In genomic region chr12:49537231-49537708, GRCh38 we compare ENCODE assay signal across 9 cellular contexts. TPM values are rescaled to one million over a fixed set of nuclear protein-coding genes. Genes with fewer than 3 reads are reported as not detected.
DNase-seq lines count a peak whose midpoint lies in the region; ATAC-seq, FAIRE-seq and TF ChIP-seq lines count a peak whose summit lies in the region.
"Had no signal": no experiment of that assay in that cellular context is flagged by ENCODE, and none has a peak within 500 bp of the region (broad histone marks: within the 10 kb centered on the region; RNA-seq: fewer than 3 reads in every experiment).

No MANE protein-coding gene starts in this region.

- DNase-seq in Calu3 (no peak), MM.1S (no peak), H1 (ENCODE audit: low read depth in 1 of 2, low spot score in 2 of 2) (no peak), middle frontal gyrus (ENCODE audit: extremely low spot score, low spot score) (no peak)
- DNase-seq: midbrain had no signal

- TF ChIP-seq RAD21 in H1 (IDR thresholded peaks at IDR 0.05 in 1 of 2, conservative IDR thresholded peaks at IDR 0.05 in 1 of 2; ENCODE audit: low read depth in 2 of 2, low read length in 2 of 2): no peak

- H2AFZ ChIP-seq in MM.1S (ENCODE audit: low read length) (no peak overlapping the region), H1 (ENCODE audit: low read length) (no peak overlapping the region)

- no peak overlapping the region for H3K4ac ChIP-seq in H1 (replicated peaks; ENCODE audit: insufficient read length, low read depth, low read length)

- no peak for TF ChIP-seq POLR2A in H1 (IDR thresholded peaks at IDR 0.05; ENCODE audit: control extremely low read depth in 1 of 2, low read depth in 2 of 2, low read length in 2 of 2)
- TF ChIP-seq POLR2A in gastroesophageal sphincter (IDR thresholded peaks at IDR 0.05): no peak

- H4K20me1 ChIP-seq in MM.1S (ENCODE audit: insufficient read depth, low read length) (no peaks in the 10 kb centered on the region), H1 (replicated peaks in 1 of 2; ENCODE audit: control insufficient read depth in 1 of 2, insufficient read depth in 2 of 2, low read length in 2 of 2) (peaks cover 2 to 9% of the 10 kb centered on the region in 2 experiments)

- 9% methylated on average over 5 of the region's 10 CpGs; no CpG with 5 or more reads in 1 of the 2 experiments for WGBS in H1 (ENCODE audit: extremely low coverage in 1 of 2, insufficient coverage in 1 of 2, insufficient read length in 1 of 2, insufficient replicate concordance in 2 of 2, low coverage in 1 of 2, low lambda C conversion rate in 2 of 2, missing lambda C conversion rate in 1 of 2), 2 experiments
- 11 to 57% methylated on average over 5 of the region's 10 CpGs for WGBS in gastroesophageal sphincter (ENCODE audit: low coverage in 1 of 2), 2 donors

- no peaks in the 10 kb centered on the region for H3K9me3 Mint-ChIP-seq in Calu3 (ENCODE audit: low read depth, unreplicated experiment)

- peak overlapping the region; percentile 39; the same call in 1 of the 2 replicates for H3K4me3 ChIP-seq in MM.1S (ENCODE audit: low read length)
- peak overlapping the region; percentile 29 to 56 (median 38); a peak in 7 of 8 replicates for H3K4me3 ChIP-seq in H1 (ENCODE audit: extremely low read depth in 1 of 4, insufficient read depth in 2 of 4, low read depth in 3 of 4, low read length in 4 of 4)
- H3K4me3 ChIP-seq in neutrophil (ENCODE audit: low read depth in 1 of 2, low read length in 1 of 2): peak overlapping the region; percentile 51 to 61
- H3K4me3 ChIP-seq in gastroesophageal sphincter: peak overlapping the region in 1 of 2 donors; percentile 56

- BruUV-seq in Calu3 (replicated peaks; lab: Mats Ljungman, UMichigan): no TSS peak

- H4K91ac ChIP-seq in H1 (replicated peaks; ENCODE audit: insufficient read length, low read length): no peak overlapping the region

- no peak overlapping the region for H3K56ac ChIP-seq in H1 (replicated peaks; ENCODE audit: insufficient read length, low read depth, low read length)

- no peaks in the 10 kb centered on the region for H3K4me1 ChIP-seq in MM.1S (ENCODE audit: low read length)
- H3K4me1 ChIP-seq in H1 (replicated peaks in 1 of 4; ENCODE audit: control insufficient read depth in 3 of 4, insufficient read depth in 4 of 4, low read length in 3 of 4): peaks cover 0 to 23% (median 8%) of the 10 kb centered on the region in 4 experiments; a peak in 5 of 7 replicates
- H3K4me1 ChIP-seq in neutrophil (ENCODE audit: control insufficient read depth in 1 of 2, insufficient read depth in 1 of 2, low read depth in 1 of 2, low read length in 1 of 2): peaks cover 25 to 41% of the 10 kb centered on the region in 2 experiments
- H3K4me1 ChIP-seq in gastroesophageal sphincter: peaks cover 0 to 29% (median 12%) of the 10 kb centered on the region in 3 donors

- H3K27ac ChIP-seq in MM.1S (ENCODE audit: low read length) (no peak overlapping the region), H1 (ENCODE audit: low read depth, low read length) (no peak overlapping the region), neutrophil (peak overlapping the region; percentile 48), gastroesophageal sphincter (no peak overlapping the region)

- no peak for TF ChIP-seq EP300 in H1 (IDR thresholded peaks at IDR 0.05; ENCODE audit: borderline replicate concordance in 1 of 2, low read depth in 2 of 2, low read length in 2 of 2)
- no peak for TF ChIP-seq EP300 in gastroesophageal sphincter (IDR thresholded peaks at IDR 0.05)

- POLR2A ChIA-PET in H1 (lab: Charles Lee; ENCODE audit: partially characterized antibody): interaction anchor here (0.7 to 2.1 kb wide), 5 partner anchors 30 to 257 kb away, joined by 3 to 5 read pairs (median 4); partner anchors contain the start of genes DNAJC22, MCRS1 and SPATS2

- TF ChIP-seq CTCF in Calu3 (IDR thresholded peaks at IDR 0.05; ENCODE audit: unreplicated experiment) (no peak), MM.1S (IDR thresholded peaks at IDR 0.05; ENCODE audit: low read length) (no peak), H1 (IDR thresholded peaks at IDR 0.05; ENCODE audit: control extremely low read depth in 1 of 3, insufficient read depth in 1 of 3, low read depth in 1 of 3, low read length in 3 of 3) (no peak), neutrophil (IDR thresholded peaks at IDR 0.05) (no peak), gastroesophageal sphincter (IDR thresholded peaks at IDR 0.05) (no peak)

- peaks cover 9% of the 10 kb centered on the region for H3K23me2 ChIP-seq in H1 (ENCODE audit: low read depth, low read length)

- H3K9me2 ChIP-seq in MM.1S (replicated peaks; ENCODE audit: insufficient read depth, low read length): no peaks in the 10 kb centered on the region

- no peak overlapping the region for H2AK5ac ChIP-seq in H1 (ENCODE audit: low read depth, low read length)

- H2BK120ac ChIP-seq in H1 (replicated peaks; ENCODE audit: low read depth, low read length): no peak overlapping the region

- peak overlapping the region; percentile 62 for H3K4me3 Mint-ChIP-seq in Calu3 (ENCODE audit: low read depth, unreplicated experiment)

- H3K79me1 ChIP-seq in H1 (ENCODE audit: low read depth, low read length): no peaks in the 10 kb centered on the region

- no peak for FAIRE-seq in H1 (lab: Jason Lieb, UNC)

- CTCF ChIA-PET in Calu3 (lab: Charles Lee) (interaction anchor here (0.7 kb wide), 1 partner anchor 143 kb away, joined by 5 read pairs; no protein-coding TSS in a partner anchor), H1 (lab: Charles Lee; ENCODE audit: partially characterized antibody) (interaction anchor here (0.5 to 7.8 kb wide), 13 partner anchors 9 to 248 kb away, joined by 3 to 91 read pairs (median 4); partner anchors contain the start of genes DNAJC22 and PRPH)

- peaks cover 16% of the 10 kb centered on the region for H3K4me1 Mint-ChIP-seq in Calu3 (ENCODE audit: low read depth, unreplicated experiment)

- ATAC-seq in HG02678 (IDR thresholded peaks at IDR 0.05; ENCODE audit: unreplicated experiment) (no peak), HG03442 (IDR thresholded peaks at IDR 0.05; ENCODE audit: unreplicated experiment) (no peak), gastroesophageal sphincter (no peak)

- H3K79me2 ChIP-seq in MM.1S (ENCODE audit: low read length) (no peaks in the 10 kb centered on the region), H1 (ENCODE audit: control insufficient read depth in 1 of 2, insufficient read depth in 2 of 2, low read length in 2 of 2) (no peaks in the 10 kb centered on the region)

- 0 out of 2 replicates have a peak, but pooled peaks cover 10% of the 10 kb centered on the region for H3F3A ChIP-seq in MM.1S (ENCODE audit: insufficient read depth, low read length)

- peaks cover 17% of the 10 kb centered on the region for H3K36me3 Mint-ChIP-seq in Calu3 (ENCODE audit: insufficient read depth, unreplicated experiment)

- peaks cover 35% of the 10 kb centered on the region for H3K27me3 ChIP-seq in MM.1S (replicated peaks; ENCODE audit: insufficient read depth, low read length)
- peaks cover 56 to 72% (median 69%) of the 10 kb centered on the region in 4 experiments for H3K27me3 ChIP-seq in H1 (replicated peaks in 1 of 4; ENCODE audit: control insufficient read depth in 3 of 4, extremely low read depth in 1 of 4, insufficient read depth in 3 of 4, low read length in 3 of 4)
- H3K27me3 ChIP-seq in neutrophil: peaks cover 97% of the 10 kb centered on the region
- H3K27me3 ChIP-seq in gastroesophageal sphincter: peaks cover 66% of the 10 kb centered on the region

- H3K36me3 ChIP-seq in MM.1S (replicated peaks; ENCODE audit: insufficient read depth, low read length): no peaks in the 10 kb centered on the region
- H3K36me3 ChIP-seq in H1 (ENCODE audit: control insufficient read depth in 2 of 4, insufficient read depth in 4 of 4, low read length in 3 of 4): peaks cover 0 to 6% (median 0%) of the 10 kb centered on the region in 4 experiments; a peak in 1 of 8 replicates
- H3K36me3 ChIP-seq in neutrophil: no peaks in the 10 kb centered on the region
- no peaks in the 10 kb centered on the region for H3K36me3 ChIP-seq in gastroesophageal sphincter

- H3K27me3 Mint-ChIP-seq in Calu3 (ENCODE audit: unreplicated experiment): peaks cover 28% of the 10 kb centered on the region

- 0 out of 2 replicates have a peak overlapping the region, but pooled peaks have one; percentile 50 for H2BK12ac ChIP-seq in H1 (ENCODE audit: low read depth, low read length)

- no peak overlapping the region for H4K8ac ChIP-seq in H1 (ENCODE audit: extremely low read depth, insufficient read depth, low read length)

- no peak overlapping the region for H3K9ac ChIP-seq in MM.1S (ENCODE audit: low read length)
- no peak overlapping the region for H3K9ac ChIP-seq in H1 (replicated peaks in 1 of 4; ENCODE audit: extremely low read depth in 1 of 4, low read depth in 3 of 4, low read length in 3 of 4)

- H3K18ac ChIP-seq in H1 (ENCODE audit: extremely low read depth, low read length): no peak overlapping the region; the same call in 1 of the 2 replicates

- H3K9me3 ChIP-seq in MM.1S (replicated peaks; ENCODE audit: insufficient read depth, low read length) (no peaks in the 10 kb centered on the region), H1 (ENCODE audit: insufficient read depth in 2 of 2, low read depth in 1 of 2, low read length in 1 of 2) (no peaks in the 10 kb centered on the region), neutrophil (no peaks in the 10 kb centered on the region), gastroesophageal sphincter (no peaks in the 10 kb centered on the region)

- no peak overlapping the region for H2BK15ac ChIP-seq in H1 (ENCODE audit: low read length)

- no peak overlapping the region for H3K27ac Mint-ChIP-seq in Calu3 (ENCODE audit: unreplicated experiment)

- H4K5ac ChIP-seq in H1 (ENCODE audit: insufficient read length, low read depth, low read length): no peak overlapping the region

- intact Hi-C loops in Calu3 (cut with micrococcal nuclease; ENCODE audit: unreplicated experiment): no loop called here

- H3K23ac ChIP-seq in H1 (ENCODE audit: insufficient read length): no peak overlapping the region

- H2BK5ac ChIP-seq in H1 (ENCODE audit: low read depth, low read length): no peak overlapping the region

- no peak overlapping the region for H2BK20ac ChIP-seq in H1 (ENCODE audit: low read length)

- H3K4me2 ChIP-seq in MM.1S (ENCODE audit: low read depth, low read length): peak overlapping the region; percentile 99; the same call in 1 of the 2 replicates
- H3K4me2 ChIP-seq in H1 (ENCODE audit: insufficient read depth in 1 of 2, low read depth in 2 of 2, low read length in 2 of 2): peak overlapping the region; percentile 69 to 95

- H3K14ac ChIP-seq in H1 (ENCODE audit: insufficient read length): no peak overlapping the region

RNA-seq across cellular contexts. Expression of gene KCNH3, which starts 1.6 kb away (rescaled TPM):
- total RNA-seq in Calu3 (2022) (0.59 and 2.8 TPM in 2 replicates), gastroesophageal sphincter (under 1 TPM in 3 of 4 donors, not detected in 1; 0.13 to 0.69 (median 0.31) TPM)
- 0.24 and 0.36 TPM in 2 replicates for total RNA-seq in H1 (2021; fragmentation: NEBNext Ultra II Directional; extraction: Animal tissue kit (Norgen Biotek cat#: 25700))
- 0.47 and 0.50 TPM in 2 replicates for polyA plus RNA-seq in H1 (2011; rRNA removed)
- polyA plus RNA-seq in H1 (2011; cell fraction: cytosol; rRNA removed): 0.50 TPM
- polyA plus RNA-seq in H1 (2011; cell fraction: nucleus; rRNA removed): 1.6 TPM
- polyA plus RNA-seq in H1 (2012, experiment 1 of 2): 0.24 to 0.67 TPM (median 0.60 TPM) in 3 of 4 replicates, not detected in the other
- polyA plus RNA-seq in H1 (2012, experiment 2 of 2): 0.18 TPM
- 0.36 TPM for polyA plus RNA-seq in H1 (2013, experiment 1 of 2)
- polyA plus RNA-seq in H1 (2013, experiment 2 of 2): 0.15 TPM
- polyA minus RNA-seq in H1 (2011; rRNA and poly(A)+ RNA removed): 0.17 and 0.19 TPM in 2 replicates
- polyA minus RNA-seq in H1 (2011; cell fraction: cytosol; rRNA and poly(A)+ RNA removed): not detected
- 0.80 TPM for polyA minus RNA-seq in H1 (2011; cell fraction: nucleus; rRNA and poly(A)+ RNA removed)

RNA-seq across cellular contexts. Expression of gene MCRS1, which starts 30.7 kb away (rescaled TPM):
- total RNA-seq in Calu3 (2022) (38.0 and 38.7 TPM in 2 replicates), gastroesophageal sphincter (10 to 100 TPM; 35.3 to 62.5 (median 51.1) TPM)
- 90.3 and 92.5 TPM in 2 replicates for total RNA-seq in H1 (2021; fragmentation: NEBNext Ultra II Directional; extraction: Animal tissue kit (Norgen Biotek cat#: 25700))
- polyA plus RNA-seq in H1 (2011; rRNA removed): 139 and 170 TPM in 2 replicates
- 135 TPM for polyA plus RNA-seq in H1 (2011; cell fraction: cytosol; rRNA removed)
- 210 TPM for polyA plus RNA-seq in H1 (2011; cell fraction: nucleus; rRNA removed)
- polyA plus RNA-seq in H1 (2012, experiment 1 of 2): 51.5 to 92.0 TPM (median 89.3 TPM) in 4 replicates
- polyA plus RNA-seq in H1 (2012, experiment 2 of 2): 112 TPM
- 54.6 TPM for polyA plus RNA-seq in H1 (2013, experiment 1 of 2)
- 56.7 TPM for polyA plus RNA-seq in H1 (2013, experiment 2 of 2)
- polyA minus RNA-seq in H1 (2011; rRNA and poly(A)+ RNA removed): 83.5 and 103 TPM in 2 replicates
- 48.8 TPM for polyA minus RNA-seq in H1 (2011; cell fraction: cytosol; rRNA and poly(A)+ RNA removed)
- 55.8 TPM for polyA minus RNA-seq in H1 (2011; cell fraction: nucleus; rRNA and poly(A)+ RNA removed)
